In genomic region chr4:1193206-1194027, GRCh38 we compare ENCODE assay signal across 10 cellular contexts. TPM values are rescaled to one million over a fixed set of nuclear protein-coding genes. Genes with fewer than 3 reads are reported as not detected.
DNase-seq lines count a peak whose midpoint lies in the region; ATAC-seq and TF ChIP-seq lines count a peak whose summit lies in the region.
"Had no signal": no experiment of that assay in that cellular context is flagged by ENCODE, and none has a peak within 500 bp of the region (broad histone marks: within the 10 kb centered on the region; RNA-seq: fewer than 3 reads in every experiment).

No MANE protein-coding gene starts in this region.

- peak overlapping the region; percentile 71 for H3K27ac ChIP-seq in colonic mucosa
- H3K27ac ChIP-seq in substantia nigra (ENCODE audit: low read depth, low read length, poor library complexity, severe bottlenecking), result peak overlapping the region; percentile 56

- intact Hi-C loops in colonic mucosa (cut with DNase I), result no loop called here
- intact Hi-C loops in mucosa of descending colon (cut with DNase I, micrococcal nuclease), result no loop called here

- TF ChIP-seq CTCF in colonic mucosa (IDR thresholded peaks at IDR 0.05) (no peak), mucosa of descending colon (IDR thresholded peaks at IDR 0.05) (no peak)

- H3K4me3 ChIP-seq in colonic mucosa (no peak overlapping the region), mucosa of descending colon (no peak overlapping the region)

- H3K9ac ChIP-seq in colonic mucosa (ENCODE audit: low read depth in 2 of 2, low read length in 2 of 2), result peak overlapping the region in 1 of 2 donors; percentile 51

- DNase-seq in HuH-7.5 (ENCODE audit: low spot score) (peak; percentile 13), colonic mucosa (peak; percentile 20), mucosa of descending colon (peak in 2 of 3 donors; percentile 5 to 30), substantia nigra (lab: John Stamatoyannopoulos, UW) (peak in 1 of 49 donors; percentile 86), NCI-H1694 (lab: John Stamatoyannopoulos, UW) (no peak)
- no peak for DNase-seq in NK-92 treated with Interleukin-12 subunit alpha and Interleukin-12 subunit beta, amount 100 ng/mL, for 24 hours (lab: John Stamatoyannopoulos, UW)
- DNase-seq: activated CD4-positive, CD25-positive, alpha-beta regulatory T cell treated with anti-CD3 and anti-CD28 coated beads, Interleukin-2, amount 50 U/mL, for 72 hours; foreskin fibroblast; NCI-H2029 treated with DMSO at 0.1 percent for 48 hours had no signal

- H3K4me1 ChIP-seq in colonic mucosa, result peaks cover 16% of the 10 kb centered on the region
- peaks cover 20% of the 10 kb centered on the region for H3K4me1 ChIP-seq in mucosa of descending colon (ENCODE audit: low read depth)

- ATAC-seq in mucosa of descending colon (no peak), HG02763 (IDR thresholded peaks at IDR 0.05; ENCODE audit: unreplicated experiment) (no peak)

- H3K9me3 ChIP-seq in colonic mucosa (no peaks in the 10 kb centered on the region), mucosa of descending colon (no peaks in the 10 kb centered on the region)

- no peaks in the 10 kb centered on the region for H3K36me3 ChIP-seq in colonic mucosa
- H3K36me3 ChIP-seq in mucosa of descending colon (ENCODE audit: low read depth), result no peaks in the 10 kb centered on the region

- no peaks in the 10 kb centered on the region for H3K27me3 ChIP-seq in colonic mucosa

RNA-seq across cellular contexts. Expression of gene SPON2, which starts 21.0 kb away (rescaled TPM):
- total RNA-seq in colonic mucosa (10 to 100 TPM; 22.0 to 22.4 TPM), mucosa of descending colon (10 to 100 TPM; 19.6 to 42.1 (median 41.4) TPM)

RNA-seq across cellular contexts. Expression of gene CTBP1, which starts 55.5 kb away (rescaled TPM):
- total RNA-seq in colonic mucosa (100 to 1,000 TPM; 137 to 200 TPM), mucosa of descending colon (100 to 1,000 TPM; 151 to 188 (median 168) TPM)

Comparison
In these comparisons a context has a peak if more than half of its experiments do, and no peak if none do; other contexts are left out.
1. DNase-seq: peak in HuH-7.5 (single experiment), colonic mucosa (single experiment) and mucosa of descending colon (2 of 3); none in NK-92 treated with Interleukin-12 subunit alpha and Interleukin-12 subunit beta, amount 100 ng/mL, for 24 hours (single experiment) and NCI-H1694 (single experiment).